In the genomic region with DNA sequence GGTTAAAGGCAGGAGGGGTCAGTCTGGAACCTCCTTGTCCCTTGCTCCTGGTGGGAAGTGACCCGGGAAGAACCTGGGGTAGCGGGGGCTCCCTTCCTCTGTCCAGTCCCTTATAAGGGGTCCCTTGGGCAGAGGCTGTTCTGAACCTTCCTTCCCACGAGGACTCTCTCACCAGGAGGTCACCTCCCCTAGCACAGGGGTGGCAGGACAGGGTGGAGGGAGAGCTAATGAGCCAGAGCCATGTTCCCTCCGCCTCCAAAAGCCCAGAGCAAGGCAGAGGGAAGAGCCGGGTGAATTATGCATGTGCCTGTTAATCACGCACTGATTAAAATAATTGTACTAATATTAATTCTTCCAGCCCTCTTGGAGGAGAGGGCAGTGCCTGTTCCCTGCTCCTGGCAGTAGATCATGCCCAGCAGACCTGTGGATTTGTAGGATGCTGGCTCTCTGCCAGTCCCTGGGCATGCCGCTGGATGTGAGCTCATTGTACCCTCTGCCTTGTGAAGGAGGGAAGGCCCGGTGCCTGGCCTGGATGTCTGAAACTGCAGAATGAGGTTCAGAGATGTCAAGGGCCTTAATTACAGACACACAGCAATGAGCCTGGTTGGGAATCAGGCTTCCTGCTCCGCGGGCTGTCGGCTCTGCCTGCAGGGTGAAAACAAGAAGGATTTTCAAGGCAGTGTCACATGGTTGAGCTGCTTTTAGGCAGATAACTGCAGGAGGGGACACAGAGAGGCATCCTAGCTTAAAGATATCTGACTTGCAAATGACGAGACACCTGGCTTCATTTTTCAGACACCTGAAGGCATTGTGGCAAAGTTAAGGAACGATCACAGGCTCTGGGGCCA, we compare ENCODE assay signal across 16 cellular contexts.
DNase-seq lines count a peak whose midpoint lies in the region; ATAC-seq, FAIRE-seq and TF ChIP-seq lines count a peak whose summit lies in the region.
"Had no signal": no experiment of that assay in that cellular context is flagged by ENCODE, and none has a peak within 500 bp of the region (broad histone marks: within the 10 kb centered on the region; RNA-seq: fewer than 3 reads in every experiment).

No MANE protein-coding gene starts in this region.

- H3K9me3 ChIP-seq in body of pancreas: no peaks in the 10 kb centered on the region
- H3K9me3 ChIP-seq in prostate gland: no peaks in the 10 kb centered on the region
- H3K9me3 ChIP-seq: ascending aorta, gastroesophageal sphincter had no signal

- H3K4me1 ChIP-seq in body of pancreas: no peaks in the 10 kb centered on the region
- no peaks in the 10 kb centered on the region for H3K4me1 ChIP-seq in prostate gland (replicated peaks)
- H3K4me1 ChIP-seq: ascending aorta, gastroesophageal sphincter had no signal

- TF ChIP-seq CTCF in LNCaP clone FGC (IDR thresholded peaks at IDR 0.05; ENCODE audit: control insufficient read depth, extremely low read depth, insufficient read depth) (no peak), body of pancreas (IDR thresholded peaks at IDR 0.05) (no peak), prostate gland (IDR thresholded peaks at IDR 0.05) (no peak)

- ATAC-seq in body of pancreas: peak; percentile 24
- ATAC-seq: activated CD4-positive, alpha-beta T cell treated with anti-CD3 and anti-CD28 coated beads for 36 hours; gastroesophageal sphincter; stimulated activated naive CD8-positive, alpha-beta T cell treated with anti-CD3 and anti-CD28 coated beads, Interleukin-15, Interleukin-2, amounts not matched to agents 100 U/mL and 50 U/mL, for 24 hours had no signal

- DNase-seq in NCI-H345 (lab: John Stamatoyannopoulos, UW): peak; percentile 59
- DNase-seq in NCI-H345 treated with DMSO at 0.1 percent for 48 hours (lab: John Stamatoyannopoulos, UW; ENCODE audit: unreplicated experiment): no peak
- peak; percentile 7 for DNase-seq in LNCaP clone FGC (ENCODE audit: low read depth)
- DNase-seq in body of pancreas: peak in 3 of 4 donors; percentile 15 to 38 (median 25)
- peak; percentile 45 for DNase-seq in prostate gland (ENCODE audit: low spot score)
- no peak for DNase-seq in HTR-8/SVneo (ENCODE audit: insufficient read length, low spot score)
- no peak for DNase-seq in ecto neural progenitor cell (ENCODE audit: low spot score)
- no peak for DNase-seq in activated CD4-positive, CD25-positive, alpha-beta regulatory T cell (lab: John Stamatoyannopoulos, UW)
- DNase-seq: activated CD4-positive, alpha-beta T cell treated with anti-CD3 and anti-CD28 coated beads for 36 hours; activated naive CD4-positive, alpha-beta T cell; CD4-positive, alpha-beta memory T cell; MM.1S; stimulated activated naive CD8-positive, alpha-beta T cell treated with anti-CD3 and anti-CD28 coated beads, Interleukin-15, Interleukin-2, amounts not matched to agents 100 U/mL and 50 U/mL, for 24 hours had no signal

- H3K27ac ChIP-seq in body of pancreas (no peak overlapping the region), prostate gland (no peak overlapping the region)
- H3K27ac ChIP-seq: ascending aorta, gastroesophageal sphincter had no signal

- H3K36me3 ChIP-seq in body of pancreas (replicated peaks in 1 of 2; ENCODE audit: insufficient read depth in 1 of 2, low read depth in 2 of 2) (no peaks in the 10 kb centered on the region), prostate gland (no peaks in the 10 kb centered on the region)
- H3K36me3 ChIP-seq: ascending aorta, gastroesophageal sphincter had no signal

- no peaks in the 10 kb centered on the region for H3K27me3 ChIP-seq in body of pancreas
- H3K27me3 ChIP-seq in prostate gland (replicated peaks; ENCODE audit: insufficient read depth): no peaks in the 10 kb centered on the region
- H3K27me3 ChIP-seq: ascending aorta had no signal

- no peak for FAIRE-seq in HTR-8/SVneo (lab: Jason Lieb, UNC)
- FAIRE-seq: colon had no signal

- 26 to 31% methylated on average over 11 to 13 of the region's 13 CpGs for WGBS in body of pancreas, 2 donors
- WGBS in prostate gland: 53% methylated on average over 13 of the region's 13 CpGs

- intact Hi-C loops in body of pancreas (cut with DNase I) (no loop called here), prostate gland (cut with DNase I) (no loop called here)

- H3K4me3 ChIP-seq in LNCaP clone FGC (ENCODE audit: low read depth, low read length) (no peak overlapping the region), body of pancreas (no peak overlapping the region), prostate gland (no peak overlapping the region)
- H3K4me3 ChIP-seq: ascending aorta, gastroesophageal sphincter had no signal

- TF ChIP-seq POLR2A in body of pancreas (IDR thresholded peaks at IDR 0.05): no peak
- no peak for TF ChIP-seq POLR2A in prostate gland (IDR thresholded peaks at IDR 0.05)

Comparison
In these comparisons a context has a peak if more than half of its experiments do, and no peak if none do; other contexts are left out.
1. DNase-seq: peak in NCI-H345 (single experiment), LNCaP clone FGC (single experiment), body of pancreas (3 of 4) and prostate gland (single experiment); none in NCI-H345 treated with DMSO at 0.1 percent for 48 hours (single experiment), HTR-8/SVneo (single experiment), ecto neural progenitor cell (single experiment) and activated CD4-positive, CD25-positive, alpha-beta regulatory T cell (0 of 4).